22 cellular contexts compared by ENCODE assay signal in the genomic region with DNA sequence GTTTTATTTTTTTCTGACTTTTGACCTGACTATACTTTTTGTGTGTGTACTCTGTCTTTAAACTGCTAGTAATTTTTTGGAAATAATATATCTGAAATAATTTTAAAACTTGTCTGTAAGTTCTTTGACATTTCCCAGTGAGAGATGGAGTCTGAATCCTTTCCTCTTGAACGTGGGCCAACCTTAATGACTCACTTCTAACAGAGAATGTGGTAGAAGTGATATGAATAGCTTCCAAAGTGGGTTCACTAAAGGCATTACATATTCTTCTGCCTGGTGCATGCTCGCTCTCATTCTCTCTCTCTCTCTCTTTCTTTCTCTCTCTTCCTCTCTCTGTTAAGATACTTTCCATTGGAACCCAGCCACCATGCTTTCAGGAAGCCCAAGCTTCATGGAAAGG.
A peak's percentile ranks its signal among the peaks of the same experiment; 100 is the strongest.
DNase-seq lines count a peak whose midpoint lies in the region; ATAC-seq and TF ChIP-seq lines count a peak whose summit lies in the region.
"Had no signal": no experiment of that assay in that cellular context is flagged by ENCODE, and none has a peak within 500 bp of the region (broad histone marks: within the 10 kb centered on the region; RNA-seq: fewer than 3 reads in every experiment).

No MANE protein-coding gene starts in this region.

- H4K20me1 ChIP-seq in IMR-90 (ENCODE audit: insufficient read depth, low read length), result no peaks in the 10 kb centered on the region
- no peaks in the 10 kb centered on the region for H4K20me1 ChIP-seq in neural progenitor cell (ENCODE audit: low read depth)

- CTCF ChIA-PET in IMR-90 (lab: Yijun Ruan, JAX), result no interaction called here

- dilution Hi-C loops in IMR-90 (cut with HindIII; ENCODE audit: low sequenced_read_pairs, unreplicated experiment), result no loop called here

- intact Hi-C loops in IMR-90 (cut with micrococcal nuclease), result no loop called here

- H2BK120ac ChIP-seq in IMR-90 (ENCODE audit: low read depth, low read length), result no peak overlapping the region

- no peak overlapping the region for H3K14ac ChIP-seq in IMR-90 (replicated peaks; ENCODE audit: low read depth, low read length)

- no peak for TF ChIP-seq CTCF in IMR-90 (conservative IDR thresholded peaks at IDR 0.05; ENCODE audit: low read depth, low read length)
- no peak for TF ChIP-seq CTCF in RWPE2 (IDR thresholded peaks at IDR 0.05; ENCODE audit: poor library complexity, severe bottlenecking)
- no peak for TF ChIP-seq CTCF in epithelial cell of esophagus (IDR thresholded peaks at IDR 0.05; ENCODE audit: insufficient read depth, low read depth, low read length, missing control alignments)
- TF ChIP-seq CTCF in retinal pigment epithelial cell (conservative IDR thresholded peaks at IDR 0.05; ENCODE audit: low read depth, low read length), result no peak
- no peak for TF ChIP-seq CTCF in neural progenitor cell (IDR thresholded peaks at IDR 0.05)

- H3K4me2 ChIP-seq in IMR-90 (ENCODE audit: low read depth, low read length) (no peak overlapping the region), neural progenitor cell (no peak overlapping the region)
- H3K4me2 ChIP-seq: hepatocyte had no signal

- no peak overlapping the region for H3K27ac ChIP-seq in IMR-90 (ENCODE audit: insufficient read depth, low read length)
- no peak overlapping the region for H3K27ac ChIP-seq in RWPE2 (ENCODE audit: poor library complexity, severe bottlenecking)
- H3K27ac ChIP-seq in neural progenitor cell, result no peak overlapping the region
- H3K27ac ChIP-seq: hepatocyte, neutrophil, testis had no signal

- H3K27ac Mint-ChIP-seq in neural progenitor cell, result no peak overlapping the region
- H3K27ac Mint-ChIP-seq: activated CD8-positive, alpha-beta T cell treated with anti-CD3 and anti-CD28 coated beads, Interleukin-2, amount 10 ng/mL, durations not matched to agents 7 days and 5 days; activated naive CD4-positive, alpha-beta T cell treated with anti-CD3 and anti-CD28 coated beads, Interleukin-2, amount 50 U/mL, for 72 hours; B cell had no signal

- WGBS in IMR-90 (ENCODE audit: extremely low coverage in 2 of 2, insufficient read length in 1 of 2), 2 experiments, result no CpG with 5 or more reads among the region's 2 CpGs

- H3K4ac ChIP-seq in IMR-90 (ENCODE audit: low read depth, low read length), result no peak overlapping the region

- no peak overlapping the region for H2BK20ac ChIP-seq in IMR-90 (ENCODE audit: low read depth, low read length)

- H3K18ac ChIP-seq in IMR-90 (ENCODE audit: low read depth, low read length), result no peak overlapping the region

- no peak overlapping the region for H2BK5ac ChIP-seq in IMR-90 (ENCODE audit: low read depth, low read length, poor library complexity, severe bottlenecking)

- H3K4me1 ChIP-seq in IMR-90 (ENCODE audit: control insufficient read depth, insufficient read depth, low read length), result no peaks in the 10 kb centered on the region
- H3K4me1 ChIP-seq in RWPE2 (ENCODE audit: insufficient read depth, poor library complexity, severe bottlenecking), result no peaks in the 10 kb centered on the region
- H3K4me1 ChIP-seq in neural progenitor cell, result no peaks in the 10 kb centered on the region
- H3K4me1 ChIP-seq: testis had no signal

- no peaks in the 10 kb centered on the region for H3K36me3 Mint-ChIP-seq in neural progenitor cell
- H3K36me3 Mint-ChIP-seq: activated naive CD4-positive, alpha-beta T cell treated with anti-CD3 and anti-CD28 coated beads, Interleukin-2, amount 50 U/mL, for 72 hours had no signal

- no peak for TF ChIP-seq POLR2A in IMR-90 (IDR thresholded peaks at IDR 0.05; ENCODE audit: low read depth, low read length)

- H4K5ac ChIP-seq in IMR-90 (ENCODE audit: low read depth, low read length), result no peak overlapping the region

- H4K8ac ChIP-seq in IMR-90 (ENCODE audit: low read depth in 2 of 2, low read length in 2 of 2), result no peak overlapping the region

- H3K9me3 Mint-ChIP-seq in neural progenitor cell, result no peaks in the 10 kb centered on the region

- no peak overlapping the region for H3K56ac ChIP-seq in IMR-90 (ENCODE audit: extremely low read depth, insufficient read depth, low read length)

- H3K27me3 ChIP-seq in IMR-90 (ENCODE audit: control insufficient read depth, insufficient read depth, low read length) (no peaks in the 10 kb centered on the region), RWPE2 (ENCODE audit: insufficient read depth, poor library complexity, severe bottlenecking) (peaks cover 4% of the 10 kb centered on the region), neural progenitor cell (no peaks in the 10 kb centered on the region)
- H3K27me3 ChIP-seq: hepatocyte, neutrophil, testis had no signal

- no peak overlapping the region for H2AFZ ChIP-seq in IMR-90 (replicated peaks; ENCODE audit: low read length, poor library complexity)
- H2AFZ ChIP-seq in neural progenitor cell (replicated peaks), result no peak overlapping the region
- H2AFZ ChIP-seq: hepatocyte had no signal

- H3K79me2 ChIP-seq in neural progenitor cell (ENCODE audit: low read depth), result no peaks in the 10 kb centered on the region
- H3K79me2 ChIP-seq: hepatocyte had no signal

- no peak overlapping the region for H3K23ac ChIP-seq in IMR-90 (ENCODE audit: low read depth, low read length)

- H3K36me3 ChIP-seq in IMR-90 (ENCODE audit: control insufficient read depth, insufficient read depth, low read length), result no peaks in the 10 kb centered on the region
- H3K36me3 ChIP-seq in RWPE2 (ENCODE audit: low read depth), result no peaks in the 10 kb centered on the region
- H3K36me3 ChIP-seq in neural progenitor cell, result no peaks in the 10 kb centered on the region
- H3K36me3 ChIP-seq: neutrophil had no signal

- H3F3A ChIP-seq in neural progenitor cell (ENCODE audit: low read depth), result no peaks in the 10 kb centered on the region

- H3K4me3 ChIP-seq in IMR-90 (ENCODE audit: insufficient read depth, low read depth, low read length), result no peak overlapping the region
- H3K4me3 ChIP-seq in RWPE2 (ENCODE audit: severe bottlenecking), result no peak overlapping the region
- H3K4me3 ChIP-seq in epithelial cell of esophagus (ENCODE audit: low read length), result no peak overlapping the region
- H3K4me3 ChIP-seq in retinal pigment epithelial cell (ENCODE audit: low read length), result no peak overlapping the region
- H3K4me3 ChIP-seq in neural progenitor cell, result no peak overlapping the region
- H3K4me3 ChIP-seq: hepatocyte, K562, testis had no signal

- no peak overlapping the region for H2BK15ac ChIP-seq in IMR-90 (ENCODE audit: low read depth, low read length)

- no TSS peak for BruUV-seq in IMR-90 (replicated peaks; lab: Mats Ljungman, UMichigan)

- H2AK5ac ChIP-seq in IMR-90 (ENCODE audit: low read depth, low read length), result no peak overlapping the region

- POLR2A ChIA-PET in IMR-90 (lab: Charles Lee; ENCODE audit: unreplicated experiment), result no interaction called here

- DNase-seq in IMR-90 (peak; percentile 2), RWPE2 (ENCODE audit: low spot score) (no peak), epithelial cell of esophagus (ENCODE audit: low read depth) (peak; percentile 53), retinal pigment epithelial cell (ENCODE audit: low read depth) (peak; percentile 39), neural progenitor cell (ENCODE audit: low spot score) (no peak), midbrain (lab: John Stamatoyannopoulos, UW) (no peak), HK-2 (ENCODE audit: unreplicated experiment) (no peak)
- DNase-seq: activated CD4-positive, CD25-positive, alpha-beta regulatory T cell; activated CD8-positive, alpha-beta T cell treated with anti-CD3 and anti-CD28 coated beads, Interleukin-2, amount 10 ng/mL, durations not matched to agents 7 days and 5 days; activated T-cell treated with anti-CD3 and anti-CD28 coated beads, Interleukin-2, amount 50 U/mL, for 48 hours; kidney glomerular epithelial cell; NCI-H1105; NCI-H82; stimulated activated CD4-positive, alpha-beta T cell treated with anti-CD3 and anti-CD28 coated beads, Interleukin-4, amount 100 ng/mL, for 24 hours; stimulated activated CD8-positive, alpha-beta memory T cell treated with anti-CD3 and anti-CD28 coated beads, Interleukin-4, amount 100 ng/mL, for 48 hours; testis had no signal

- TF ChIP-seq RAD21 in IMR-90 (IDR thresholded peaks at IDR 0.05; ENCODE audit: low read length), result no peak

- no peak overlapping the region for H4K91ac ChIP-seq in IMR-90 (ENCODE audit: insufficient read depth, low read depth, low read length)

- no peak overlapping the region for H2AK9ac ChIP-seq in IMR-90 (replicated peaks; ENCODE audit: low read depth, low read length, poor library complexity)

- H3K79me1 ChIP-seq in IMR-90 (ENCODE audit: low read depth in 1 of 2, low read length in 2 of 2), result no peaks in the 10 kb centered on the region

- H3K4me1 Mint-ChIP-seq in neural progenitor cell, result no peaks in the 10 kb centered on the region
- H3K4me1 Mint-ChIP-seq: B cell had no signal

- H3K27me3 Mint-ChIP-seq in neural progenitor cell (ENCODE audit: insufficient read depth, low read depth), result no peaks in the 10 kb centered on the region
- H3K27me3 Mint-ChIP-seq: B cell had no signal

- H3K9me3 ChIP-seq in IMR-90 (ENCODE audit: control insufficient read depth, insufficient read depth, low read length) (no peaks in the 10 kb centered on the region), RWPE2 (ENCODE audit: severe bottlenecking) (no peaks in the 10 kb centered on the region), neural progenitor cell (ENCODE audit: low read depth) (no peaks in the 10 kb centered on the region)
- H3K9me3 ChIP-seq: neutrophil, testis had no signal

- in situ Hi-C loops in IMR-90 (cut with MboI; ENCODE audit: low sequenced_read_pairs), result no loop called here

- no peak overlapping the region for H3K9ac ChIP-seq in IMR-90 (ENCODE audit: low read depth, low read length)
- no peak overlapping the region for H3K9ac ChIP-seq in neural progenitor cell

- no peak overlapping the region for H3K4me3 Mint-ChIP-seq in neural progenitor cell
- H3K4me3 Mint-ChIP-seq: activated CD8-positive, alpha-beta T cell treated with anti-CD3 and anti-CD28 coated beads, Interleukin-2, amount 10 ng/mL, durations not matched to agents 7 days and 5 days; B cell had no signal

- no peaks in the 10 kb centered on the region for H3K9me1 ChIP-seq in IMR-90 (ENCODE audit: insufficient read depth, low read length)

- ATAC-seq in IMR-90 (ENCODE audit: low read depth) (no peak), RWPE2 (ENCODE audit: low read depth) (peak; percentile 68; the same call in 2 of the 3 replicates)
- ATAC-seq: activated CD8-positive, alpha-beta T cell treated with anti-CD3 and anti-CD28 coated beads, Interleukin-2, amount 10 ng/mL, durations not matched to agents 7 days and 5 days; activated naive CD4-positive, alpha-beta T cell treated with anti-CD3 and anti-CD28 coated beads, Interleukin-2, amount 50 U/mL, for 72 hours; K562; Panc1 had no signal

TF ChIP-seq in IMR-90, 13 proteins besides CTCF, POLR2A, EP300 and RAD21 (continues in another document):
- TF ChIP-seq NFE2L2 (IDR thresholded peaks at IDR 0.05; ENCODE audit: low read depth, low read length) (no peak), BHLHE40 (IDR thresholded peaks at IDR 0.05; ENCODE audit: low read depth, low read length) (no peak)

Comparison
In these comparisons a context has a peak if more than half of its experiments do, and no peak if none do; other contexts are left out.
1. DNase-seq: peak in IMR-90 (single experiment), epithelial cell of esophagus (single experiment) and retinal pigment epithelial cell (single experiment); none in RWPE2 (single experiment), neural progenitor cell (single experiment), midbrain (single experiment) and HK-2 (single experiment).